Comparison of ENCODE assay signal across 8 cellular contexts in genomic region chr14:58171090-58171489, GRCh38. TPM values are rescaled to one million over a fixed set of nuclear protein-coding genes. Genes with fewer than 3 reads are reported as not detected.
DNase-seq lines count a peak whose midpoint lies in the region; ATAC-seq and TF ChIP-seq lines count a peak whose summit lies in the region.

No MANE protein-coding gene starts in this region.

- no peak for TF ChIP-seq POLR2A in lower leg skin (IDR thresholded peaks at IDR 0.05)

- no peak overlapping the region for H3K4me3 Mint-ChIP-seq in stimulated activated effector memory CD8-positive, alpha-beta T cell treated with anti-CD3 and anti-CD28 coated beads, Interleukin-12 subunit alpha, Interleukin-12 subunit beta, amount 100 ng/mL, for 72 hours

- ATAC-seq in GM18861 (IDR thresholded peaks at IDR 0.05; ENCODE audit: unreplicated experiment) (peak; percentile 80), HG03064 (IDR thresholded peaks at IDR 0.05; ENCODE audit: low read depth, unreplicated experiment) (peak; percentile 62)
- peak; percentile 96 for ATAC-seq in stimulated activated effector memory CD8-positive, alpha-beta T cell treated with anti-CD3 and anti-CD28 coated beads, Interleukin-12 subunit alpha, Interleukin-12 subunit beta, amount 100 ng/mL, for 72 hours

- H3K4me1 Mint-ChIP-seq in stimulated activated effector memory CD8-positive, alpha-beta T cell treated with anti-CD3 and anti-CD28 coated beads, Interleukin-12 subunit alpha, Interleukin-12 subunit beta, amount 100 ng/mL, for 72 hours, result peaks cover 20% of the 10 kb centered on the region

- DNase-seq in AG04450 (ENCODE audit: low read depth, low spot score), result peak; percentile 43
- DNase-seq in NCI-H187 treated with DMSO at 0.1 percent for 48 hours (lab: John Stamatoyannopoulos, UW), result peak; percentile 67
- peak; percentile 9 for DNase-seq in T-helper 22 cell (ENCODE audit: low read depth)
- peak; percentile 52 to 85 for DNase-seq in dermis microvascular lymphatic vessel endothelial cell (ENCODE audit: low read depth in 2 of 2)
- DNase-seq in lower leg skin (ENCODE audit: low spot score in 2 of 2), result peak; percentile 76 to 93
- DNase-seq in stimulated activated effector memory CD8-positive, alpha-beta T cell treated with anti-CD3 and anti-CD28 coated beads, Interleukin-12 subunit alpha, Interleukin-12 subunit beta, amount 100 ng/mL, for 72 hours (ENCODE audit: low spot score in 2 of 2), result peak; percentile 15 to 73

- intact Hi-C loops in lower leg skin (cut with DNase I; ENCODE audit: low total_unique reads), result no loop called here

- 10 to 14% methylated on average over 6 of the region's 6 CpGs for whole genome bisulfite sequencing in lower leg skin, 2 donors

- CTCF ChIA-PET in AG04450 (lab: Charles Lee), result interaction anchor here (0.6 kb wide), 1 partner anchor 64 kb away, joined by 6 read pairs; no protein-coding TSS in a partner anchor

- H3K27ac ChIP-seq in AG04450 (ENCODE audit: low read depth, low read length), result no peak overlapping the region

- H3K9me3 Mint-ChIP-seq in stimulated activated effector memory CD8-positive, alpha-beta T cell treated with anti-CD3 and anti-CD28 coated beads, Interleukin-12 subunit alpha, Interleukin-12 subunit beta, amount 100 ng/mL, for 72 hours, result no peaks in the 10 kb centered on the region

- H3K27me3 ChIP-seq in AG04450 (ENCODE audit: control insufficient read depth, insufficient read depth, low read length), result no peaks in the 10 kb centered on the region

- no peaks in the 10 kb centered on the region for H3K36me3 Mint-ChIP-seq in stimulated activated effector memory CD8-positive, alpha-beta T cell treated with anti-CD3 and anti-CD28 coated beads, Interleukin-12 subunit alpha, Interleukin-12 subunit beta, amount 100 ng/mL, for 72 hours

- peak overlapping the region; percentile 27 for H3K27ac Mint-ChIP-seq in stimulated activated effector memory CD8-positive, alpha-beta T cell treated with anti-CD3 and anti-CD28 coated beads, Interleukin-12 subunit alpha, Interleukin-12 subunit beta, amount 100 ng/mL, for 72 hours

- H3K4me3 ChIP-seq in AG04450 (ENCODE audit: low read depth, low read length) (no peak overlapping the region), lower leg skin (ENCODE audit: low read depth, poor library complexity, severe bottlenecking) (no peak overlapping the region)

- TF ChIP-seq CTCF in AG04450 (IDR thresholded peaks at IDR 0.05; ENCODE audit: low read depth, low read length) (no peak), lower leg skin (IDR thresholded peaks at IDR 0.05) (no peak)

- H3K9me3 ChIP-seq in AG04450 (ENCODE audit: control insufficient read depth, insufficient read depth, low read length), result no peaks in the 10 kb centered on the region

- POLR2A ChIA-PET in AG04450 (lab: Yijun Ruan, JAX), result no interaction called here

RNA-seq across cellular contexts. Expression of gene ARMH4, which starts 19.1 kb away (rescaled TPM):
- polyA plus RNA-seq in AG04450 (2011; rRNA removed), result 5.7 and 6.4 TPM in 2 replicates
- polyA minus RNA-seq in AG04450 (2011; rRNA and poly(A)+ RNA removed), result 47.3 and 53.0 TPM in 2 replicates
- total RNA-seq in dermis microvascular lymphatic vessel endothelial cell (1.4 and 1.5 TPM in 2 replicates), lower leg skin (1 to 10 TPM; 1.8 to 3.6 (median 2.8) TPM)

RNA-seq across cellular contexts. Expression of gene ACTR10, which starts 28.9 kb away (rescaled TPM):
- 99.9 and 142 TPM in 2 replicates for polyA plus RNA-seq in AG04450 (2011; rRNA removed)
- polyA minus RNA-seq in AG04450 (2011; rRNA and poly(A)+ RNA removed), result 16.8 and 26.5 TPM in 2 replicates
- total RNA-seq in dermis microvascular lymphatic vessel endothelial cell (24.9 and 27.7 TPM in 2 replicates), lower leg skin (10 to 100 TPM; 47.2 to 72.0 (median 59.0) TPM)

Comparison
In these comparisons a context has a peak if more than half of its experiments do, and no peak if none do; other contexts are left out.
1. DNase-seq: peak in every context shown above with its lines; median percentile 84 in lower leg skin; 68 in dermis microvascular lymphatic vessel endothelial cell; 67 in NCI-H187 treated with DMSO at 0.1 percent for 48 hours; 44 in stimulated activated effector memory CD8-positive, alpha-beta T cell treated with anti-CD3 and anti-CD28 coated beads, Interleukin-12 subunit alpha, Interleukin-12 subunit beta, amount 100 ng/mL, for 72 hours; 43 in AG04450; 9 in T-helper 22 cell.